14 cellular contexts compared by ENCODE assay signal in the genomic region with DNA sequence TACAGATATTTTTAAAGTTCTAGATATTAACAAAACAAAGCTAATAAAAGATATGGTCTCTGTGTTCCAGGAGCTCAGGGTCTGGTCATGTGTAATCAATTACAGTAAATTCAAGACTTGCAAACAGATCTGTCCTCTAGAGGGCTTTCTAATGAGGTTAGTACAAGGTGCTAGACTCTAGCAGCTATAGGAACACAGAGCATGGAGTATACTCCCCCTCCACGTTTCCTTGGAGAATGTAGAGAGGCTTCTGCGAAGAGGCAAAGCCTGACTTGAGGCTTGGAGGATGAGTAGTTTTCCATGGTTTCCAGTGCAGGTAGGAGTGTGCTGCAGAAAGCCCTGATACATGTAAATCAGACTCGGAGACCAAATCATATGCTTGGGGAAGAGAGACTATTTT. TPM values are rescaled to one million over a fixed set of nuclear protein-coding genes. Genes with fewer than 3 reads are reported as not detected.
DNase-seq lines count a peak whose midpoint lies in the region; ATAC-seq and TF ChIP-seq lines count a peak whose summit lies in the region.
"Had no signal": no experiment of that assay in that cellular context is flagged by ENCODE, and none has a peak within 500 bp of the region (broad histone marks: within the 10 kb centered on the region; RNA-seq: fewer than 3 reads in every experiment).

No MANE protein-coding gene starts in this region.

- TF ChIP-seq POLR2A in HCT116 (IDR thresholded peaks at IDR 0.05; ENCODE audit: borderline replicate concordance, extremely low read depth, insufficient read depth, insufficient read length), result no peak

- RAD21 ChIA-PET in HCT116 (lab: Charles Lee; ENCODE audit: low non-redundant PET in 1 of 2, low total read pairs in 2 of 2, uncharacterized antibody in 2 of 2, unreplicated experiment in 2 of 2), result no interaction called here

- peak; percentile 33 for TF ChIP-seq RAD21 in HCT116 (IDR thresholded peaks at IDR 0.05; ENCODE audit: low read depth)

- H3K4me1 ChIP-seq in Caco-2 (peaks cover 23% of the 10 kb centered on the region), HCT116 (ENCODE audit: control insufficient read depth in 1 of 2, insufficient read depth in 2 of 2, low read length in 2 of 2) (no peaks in the 10 kb centered on the region)

- peak in 1 of 2 experiments; percentile 36 for TF ChIP-seq CTCF in Caco-2 (IDR thresholded peaks at IDR 0.05; ENCODE audit: insufficient read depth in 1 of 2, low read depth in 1 of 2, low read length in 1 of 2, severe bottlenecking in 1 of 2, unreplicated experiment in 1 of 2)
- TF ChIP-seq CTCF in HCT116 (IDR thresholded peaks at IDR 0.05 in 2 of 3, conservative IDR thresholded peaks at IDR 0.05 in 1 of 3; ENCODE audit: borderline replicate concordance in 1 of 3, insufficient read depth in 1 of 3, low read depth in 2 of 3, low read length in 2 of 3), result peak in 2 of 3 experiments; percentile 32 to 37; a peak in 3 of 6 replicates
- 0 out of 2 replicates have a peak, but pooled peaks have one; percentile 2 for TF ChIP-seq CTCF in WERI-Rb-1 (IDR thresholded peaks at IDR 0.05; ENCODE audit: low read depth, low read length)
- no peak for TF ChIP-seq CTCF in RWPE1 (conservative IDR thresholded peaks at IDR 0.05; ENCODE audit: low read depth)

- BruUV-seq in Caco-2 (replicated peaks; lab: Mats Ljungman, UMichigan) (no TSS peak), HCT116 (replicated peaks; lab: Mats Ljungman, UMichigan) (no TSS peak)

- H3K27ac Mint-ChIP-seq in Caco-2 (ENCODE audit: unreplicated experiment), result peak overlapping the region; percentile 5
- H3K27ac Mint-ChIP-seq: immature natural killer cell; naive thymus-derived CD8-positive, alpha-beta T cell had no signal

- H3K4me3 ChIP-seq in Caco-2 (ENCODE audit: low read depth, low read length) (no peak overlapping the region), HCT116 (replicated peaks in 1 of 2; ENCODE audit: low read depth in 1 of 2, low read length in 2 of 2) (no peak overlapping the region), WERI-Rb-1 (ENCODE audit: low read depth, low read length) (no peak overlapping the region)

- H4K20me1 ChIP-seq in HCT116 (ENCODE audit: insufficient read depth), result no peaks in the 10 kb centered on the region

- DNase-seq in Caco-2, result no peak
- DNase-seq in HCT116 (ENCODE audit: low read depth, low spot score), result peak; percentile 27
- no peak for DNase-seq in WERI-Rb-1
- DNase-seq in iPS-NIHi11 (ENCODE audit: low spot score), result peak; percentile 30
- DNase-seq in RWPE1 (ENCODE audit: low spot score), result no peak
- DNase-seq in NCI-H1105 treated with DMSO at 0.1 percent for 48 hours (lab: John Stamatoyannopoulos, UW), result no peak
- DNase-seq: aorta; immature natural killer cell; naive thymus-derived CD8-positive, alpha-beta T cell; NCI-H1092 treated with DMSO at 0.1 percent for 48 hours; T1000 had no signal

- H3K9me2 ChIP-seq in HCT116 (ENCODE audit: insufficient read depth), result no peaks in the 10 kb centered on the region

- POLR2A ChIA-PET in Caco-2 (lab: Charles Lee) (no interaction called here), HCT116 (lab: Charles Lee) (interaction anchor here (1.0 kb wide), 1 partner anchor 17 kb away, joined by 3 read pairs; no protein-coding TSS in a partner anchor), RWPE1 (lab: Yijun Ruan, JAX; ENCODE audit: low non-redundant PET) (no interaction called here)

- intact Hi-C loops in Caco-2 (cut with micrococcal nuclease; ENCODE audit: unreplicated experiment), result loop anchor here (5.0 kb wide), 1 partner anchor 41 kb away; no protein-coding TSS in a partner anchor
- intact Hi-C loops in HCT116 (cut with micrococcal nuclease), result no loop called here

- H3K27me3 Mint-ChIP-seq in Caco-2 (ENCODE audit: insufficient read depth, unreplicated experiment), result no peaks in the 10 kb centered on the region

- H3K9me3 ChIP-seq in Caco-2, result no peaks in the 10 kb centered on the region
- no peaks in the 10 kb centered on the region for H3K9me3 ChIP-seq in HCT116 (ENCODE audit: control insufficient read depth in 1 of 2, insufficient read depth in 1 of 2, low read depth in 1 of 2, low read length in 2 of 2)
- H3K9me3 ChIP-seq in WERI-Rb-1 (ENCODE audit: severe bottlenecking), result no peaks in the 10 kb centered on the region

- H3K9ac ChIP-seq in HCT116 (ENCODE audit: low read length), result no peak overlapping the region

- H3K27me3 ChIP-seq in Caco-2 (replicated peaks; ENCODE audit: control insufficient read depth, insufficient read depth, low read length), result no peaks in the 10 kb centered on the region
- H3K27me3 ChIP-seq in HCT116 (ENCODE audit: insufficient read depth, low read length), result no peaks in the 10 kb centered on the region
- H3K27me3 ChIP-seq in WERI-Rb-1 (ENCODE audit: insufficient read depth, low read depth, severe bottlenecking), result no peaks in the 10 kb centered on the region

- H3K4me2 ChIP-seq in HCT116 (ENCODE audit: low read length), result no peak overlapping the region

- ATAC-seq in HCT116, result peak; percentile 96
- no peak for ATAC-seq in GM19328 (IDR thresholded peaks at IDR 0.05; ENCODE audit: unreplicated experiment)
- ATAC-seq in activated CD4-positive, CD25-positive, alpha-beta regulatory T cell treated with anti-CD3 and anti-CD28 coated beads, Interleukin-2, amount 50 U/mL, for 24 hours, result no peak
- ATAC-seq: naive thymus-derived CD8-positive, alpha-beta T cell had no signal

- CTCF ChIA-PET in Caco-2 (lab: Charles Lee) (interaction anchor here (0.5 to 0.6 kb wide), 2 partner anchors 53 to 122 kb away, joined by 3 read pairs; no protein-coding TSS in a partner anchor), HCT116 (lab: Charles Lee) (interaction anchor here (1.0 to 1.9 kb wide), 4 partner anchors 14 to 123 kb away, joined by 3 to 5 read pairs (median 4); no protein-coding TSS in a partner anchor), RWPE1 (lab: Yijun Ruan, JAX) (interaction anchor here (0.6 to 1.1 kb wide), 5 partner anchors 19 to 180 kb away, joined by 3 to 7 read pairs (median 4); no protein-coding TSS in a partner anchor)

- no peaks in the 10 kb centered on the region for H3K9me3 Mint-ChIP-seq in Caco-2 (ENCODE audit: unreplicated experiment)
- H3K9me3 Mint-ChIP-seq: immature natural killer cell; naive thymus-derived CD8-positive, alpha-beta T cell had no signal

- peak overlapping the region; percentile 75 for H2AFZ ChIP-seq in HCT116 (ENCODE audit: low read depth, low read length, poor library complexity, severe bottlenecking)

- H3K79me2 ChIP-seq in HCT116 (ENCODE audit: insufficient read depth, low read length), result no peaks in the 10 kb centered on the region

- H3K36me3 ChIP-seq in Caco-2 (ENCODE audit: control insufficient read depth, insufficient read depth, low read length) (no peaks in the 10 kb centered on the region), HCT116 (ENCODE audit: control insufficient read depth in 1 of 2, insufficient read depth in 2 of 2, low read length in 2 of 2) (no peaks in the 10 kb centered on the region), WERI-Rb-1 (no peaks in the 10 kb centered on the region)

- H3K36me3 Mint-ChIP-seq in Caco-2 (ENCODE audit: insufficient read depth, unreplicated experiment), result no peaks in the 10 kb centered on the region
- H3K36me3 Mint-ChIP-seq: immature natural killer cell; naive thymus-derived CD8-positive, alpha-beta T cell had no signal

- peaks cover 27% of the 10 kb centered on the region for H3K4me1 Mint-ChIP-seq in Caco-2 (ENCODE audit: low read depth, unreplicated experiment)
- H3K4me1 Mint-ChIP-seq: immature natural killer cell had no signal

- no peak overlapping the region for H3K27ac ChIP-seq in HCT116 (ENCODE audit: low read depth, low read length)
- no peak overlapping the region for H3K27ac ChIP-seq in WERI-Rb-1
- H3K27ac ChIP-seq in RWPE1, result no peak overlapping the region
- H3K27ac ChIP-seq: epithelial cell of prostate had no signal

- H3K4me3 Mint-ChIP-seq in Caco-2 (ENCODE audit: unreplicated experiment), result no peak overlapping the region
- H3K4me3 Mint-ChIP-seq: immature natural killer cell; naive thymus-derived CD8-positive, alpha-beta T cell had no signal

TF ChIP-seq in HCT116, 20 proteins besides CTCF, POLR2A, EP300 and RAD21 (continues in another document):
- TF ChIP-seq FOSL1 (IDR thresholded peaks at IDR 0.05; ENCODE audit: low read depth) (no peak), YY1 (IDR thresholded peaks at IDR 0.05; ENCODE audit: extremely low read depth, insufficient replicate concordance, low read depth, low read length) (no peak), JUND (IDR thresholded peaks at IDR 0.05) (no peak), POLR2AphosphoS5 (IDR thresholded peaks at IDR 0.05; ENCODE audit: low read depth, low read length) (no peak), SRF (IDR thresholded peaks at IDR 0.05; ENCODE audit: low read depth) (no peak), ZFX (IDR thresholded peaks at IDR 0.05) (no peak), EZH2phosphoT487 (IDR thresholded peaks at IDR 0.05; ENCODE audit: borderline replicate concordance) (no peak), CBX3 (IDR thresholded peaks at IDR 0.05; ENCODE audit: low read depth) (no peak), SIN3A (IDR thresholded peaks at IDR 0.05; ENCODE audit: low read depth) (no peak), TCF7L2 (IDR thresholded peaks at IDR 0.05; ENCODE audit: borderline replicate concordance, extremely low read depth, insufficient read depth, insufficient read length) (no peak), EGR1 (IDR thresholded peaks at IDR 0.05; ENCODE audit: low read depth) (no peak), CEBPB (IDR thresholded peaks at IDR 0.05; ENCODE audit: low read depth) (no peak)
- TF ChIP-seq, protein P1, sequence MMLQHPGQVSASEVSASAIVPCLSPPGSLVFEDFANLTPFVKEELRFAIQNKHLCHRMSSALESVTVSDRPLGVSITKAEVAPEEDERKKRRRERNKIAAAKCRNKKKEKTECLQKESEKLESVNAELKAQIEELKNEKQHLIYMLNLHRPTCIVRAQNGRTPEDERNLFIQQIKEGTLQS (IDR thresholded peaks at IDR 0.05), result no peak

RNA-seq across cellular contexts. Expression of a gene that starts 32.7 kb away (rescaled TPM):
- total RNA-seq in Caco-2 (2022) (167 and 170 TPM in 2 replicates), HCT116 (2021; ENCODE audit: unreplicated experiment) (89.8 TPM)
- 23.3 and 30.4 TPM in 2 replicates for polyA plus RNA-seq in HCT116 (2012)

Comparison
In these comparisons a context has a peak if more than half of its experiments do, and no peak if none do; other contexts are left out.
1. DNase-seq: peak in HCT116 (single experiment) and iPS-NIHi11 (single experiment); none in Caco-2 (0 of 2), WERI-Rb-1 (single experiment), RWPE1 (single experiment) and NCI-H1105 treated with DMSO at 0.1 percent for 48 hours (single experiment).